Comparison of ENCODE assay signal across 17 cellular contexts in genomic region chr16:89143911-89144675, GRCh38. TPM values are rescaled to one million over a fixed set of nuclear protein-coding genes. Genes with fewer than 3 reads are reported as not detected.
"Had no signal": no experiment of that assay in that cellular context is flagged by ENCODE, and none has a peak within 500 bp of the region (broad histone marks: within the 10 kb centered on the region; RNA-seq: fewer than 3 reads in every experiment).

No MANE protein-coding gene starts in this region.

- H3K27me3 Mint-ChIP-seq: activated CD4-positive, alpha-beta memory T cell treated with anti-CD3 and anti-CD28 coated beads, Interleukin-2, amount 10 ng/mL, durations not matched to agents 7 days and 5 days; dendritic cell treated with granulocyte-macrophage colony-stimulating factor and Interleukin-4, amounts not matched to agents 40 ng/mL and 50 ng/mL, for 4 days; effector memory CD8-positive, alpha-beta T cell had no signal

- DNase-seq: activated CD4-positive, alpha-beta memory T cell treated with anti-CD3 and anti-CD28 coated beads, Interleukin-2, amount 10 ng/mL, durations not matched to agents 7 days and 5 days; activated CD4-positive, CD25-positive, alpha-beta regulatory T cell treated with anti-CD3 and anti-CD28 coated beads, Interleukin-2, amount 50 U/mL, for 72 hours; activated naive CD4-positive, alpha-beta T cell; effector memory CD8-positive, alpha-beta T cell; mammary epithelial cell; natural killer cell; SJCRH30; stimulated activated CD4-positive, alpha-beta T cell treated with anti-CD3 and anti-CD28 coated beads, Interleukin-15, amount 100 ng/mL, for 24 hours; stimulated activated CD4-positive, alpha-beta T cell treated with anti-CD3 and anti-CD28 coated beads, Interleukin-4, amount 100 ng/mL, for 24 hours; stomach; thyroid gland had no signal

- H3K27ac ChIP-seq: epithelial cell of prostate, SJCRH30, stomach, thyroid gland had no signal

- H3K27me3 ChIP-seq: SJCRH30, stomach, thyroid gland had no signal

- H3K4me1 ChIP-seq: SJCRH30, stomach, thyroid gland had no signal

- H3K4me3 Mint-ChIP-seq: activated CD4-positive, alpha-beta memory T cell treated with anti-CD3 and anti-CD28 coated beads, Interleukin-2, amount 10 ng/mL, durations not matched to agents 7 days and 5 days; activated T-helper 1 cell treated with anti-CD3 and anti-CD28 coated beads, Interleukin-12 subunit alpha, Interleukin-12 subunit beta, Interleukin-2, Interleukin-4 antibody, amounts not matched to agents 30 ng/mL and 10 ng/mL and 1 ng/mL, durations not matched to agents 14 hours and 24 hours and 36 hours; dendritic cell treated with granulocyte-macrophage colony-stimulating factor and Interleukin-4, amounts not matched to agents 40 ng/mL and 50 ng/mL, for 4 days; effector memory CD8-positive, alpha-beta T cell; natural killer cell had no signal

- H3K27ac Mint-ChIP-seq: activated CD4-positive, alpha-beta memory T cell treated with anti-CD3 and anti-CD28 coated beads, Interleukin-2, amount 10 ng/mL, durations not matched to agents 7 days and 5 days; activated T-helper 1 cell treated with anti-CD3 and anti-CD28 coated beads, Interleukin-12 subunit alpha, Interleukin-12 subunit beta, Interleukin-2, Interleukin-4 antibody, amounts not matched to agents 30 ng/mL and 10 ng/mL and 1 ng/mL, durations not matched to agents 14 hours and 24 hours and 36 hours; dendritic cell treated with granulocyte-macrophage colony-stimulating factor and Interleukin-4, amounts not matched to agents 40 ng/mL and 50 ng/mL, for 4 days; natural killer cell had no signal

- H3K4me3 ChIP-seq: SJCRH30, stomach, thyroid gland had no signal

- H3K36me3 ChIP-seq: SJCRH30 had no signal

- ATAC-seq: effector memory CD8-positive, alpha-beta T cell; natural killer cell had no signal

- H3K9me3 ChIP-seq: SJCRH30, thyroid gland had no signal

- H3K36me3 Mint-ChIP-seq: natural killer cell had no signal

- H3K4me1 Mint-ChIP-seq: activated CD4-positive, alpha-beta memory T cell treated with anti-CD3 and anti-CD28 coated beads, Interleukin-2, amount 10 ng/mL, durations not matched to agents 7 days and 5 days; natural killer cell had no signal

- H3K9me3 Mint-ChIP-seq: effector memory CD8-positive, alpha-beta T cell; natural killer cell had no signal

RNA-seq across cellular contexts. Expression of gene CDH15, which starts 27.5 kb away (rescaled TPM):
- total RNA-seq: activated CD4-positive, alpha-beta memory T cell treated with anti-CD3 and anti-CD28 coated beads, Interleukin-2, amount 10 ng/mL, durations not matched to agents 7 days and 5 days; activated T-helper 1 cell treated with anti-CD3 and anti-CD28 coated beads, Interleukin-12 subunit alpha, Interleukin-12 subunit beta, Interleukin-2, Interleukin-4 antibody, amounts not matched to agents 30 ng/mL and 10 ng/mL and 1 ng/mL, durations not matched to agents 14 hours and 24 hours and 36 hours; stomach; T-helper 2 cell treated with Interferon-gamma antibody and Interleukin-4, amounts not matched to agents 100 ng/mL and 5 ng/mL, for 36 hours; thyroid gland had no signal
- polyA plus RNA-seq: mammary epithelial cell had no signal

RNA-seq across cellular contexts. Expression of gene SLC22A31, which starts 56.2 kb away (rescaled TPM):
- total RNA-seq: glomerular endothelial cell, osteocyte, SJCRH30 had no signal
- polyA plus RNA-seq: mammary epithelial cell had no signal
